8 cellular contexts compared by ENCODE assay signal in genomic region chr6:75935473-75935793, GRCh38.
DNase-seq lines count a peak whose midpoint lies in the region; ATAC-seq, FAIRE-seq and TF ChIP-seq lines count a peak whose summit lies in the region.

No MANE protein-coding gene starts in this region.

- H3K4me3 Mint-ChIP-seq in natural killer cell = no peak overlapping the region

- no peaks in the 10 kb centered on the region for H3K36me3 Mint-ChIP-seq in natural killer cell

- H3K36me3 ChIP-seq in ectodermal cell (ENCODE audit: control insufficient read depth, insufficient read depth, low read length) (no peaks in the 10 kb centered on the region), pancreas (no peaks in the 10 kb centered on the region)

- ATAC-seq in HG03139 (IDR thresholded peaks at IDR 0.05; ENCODE audit: unreplicated experiment) (peak; percentile 11), pancreas (no peak), natural killer cell (no peak)

- H3K27ac ChIP-seq in ectodermal cell (ENCODE audit: insufficient read depth, low read depth, low read length, poor library complexity, severe bottlenecking) (no peak overlapping the region), pancreas (no peak overlapping the region)

- H3K9me3 ChIP-seq in ectodermal cell (ENCODE audit: control insufficient read depth, low read length) (no peaks in the 10 kb centered on the region), pancreas (no peaks in the 10 kb centered on the region)

- H3K27me3 Mint-ChIP-seq in natural killer cell (ENCODE audit: low read depth in 2 of 2) = peaks cover 17 to 31% of the 10 kb centered on the region in 2 donors

- intact Hi-C loops in pancreas (cut with DNase I) (loop anchor here in 1 of 3 donors (10.0 kb wide), 1 partner anchor 419 kb away; no protein-coding TSS in a partner anchor), natural killer cell (cut with micrococcal nuclease) (no loop called here)

- H3K4me3 ChIP-seq in ectodermal cell (ENCODE audit: insufficient read depth, low read depth, low read length) (peak overlapping the region; percentile 33), pancreas (peak overlapping the region in 3 of 4 donors; percentile 4 to 45 (median 15))

- peaks cover 8 to 9% of the 10 kb centered on the region in 2 donors for H3K4me1 Mint-ChIP-seq in natural killer cell

- H3K9me3 Mint-ChIP-seq in natural killer cell = peaks cover 0 to 2% of the 10 kb centered on the region in 2 donors

- no peak overlapping the region for H3K27ac Mint-ChIP-seq in natural killer cell

- DNase-seq in ELF-1 (ENCODE audit: low read depth, low spot score) (peak; percentile 90), pancreas (no peak), KG1 (lab: John Stamatoyannopoulos, UW) (no peak), NAMALWA (ENCODE audit: low spot score) (no peak), natural killer cell (no peak)
- DNase-seq in stimulated activated naive CD4-positive, alpha-beta T cell treated with Interleukin-2 at 50 U/mL for 16 hours (lab: John Stamatoyannopoulos, UW) = no peak

- WGBS in ectodermal cell, 2 experiments = 3 to 10% methylated on average over 9 to 12 of the region's 12 CpGs
- 51 to 60% methylated on average over 12 of the region's 12 CpGs for WGBS in pancreas, 2 donors

- FAIRE-seq in pancreas (lab: Jason Lieb, UNC) = no peak

- H3K4me1 ChIP-seq in ectodermal cell (ENCODE audit: control insufficient read depth, insufficient read depth, low read length) (peaks cover 11% of the 10 kb centered on the region), pancreas (peaks cover 0 to 5% (median 0%) of the 10 kb centered on the region in 3 donors)

- H3K27me3 ChIP-seq in ectodermal cell (ENCODE audit: control insufficient read depth, insufficient read depth, low read length, poor library complexity, severe bottlenecking) (no peaks in the 10 kb centered on the region), pancreas (no peaks in the 10 kb centered on the region)

- TF ChIP-seq CTCF in pancreas (IDR thresholded peaks at IDR 0.05) (no peak), natural killer cell (IDR thresholded peaks at IDR 0.05) (no peak)
